In the genomic region with DNA sequence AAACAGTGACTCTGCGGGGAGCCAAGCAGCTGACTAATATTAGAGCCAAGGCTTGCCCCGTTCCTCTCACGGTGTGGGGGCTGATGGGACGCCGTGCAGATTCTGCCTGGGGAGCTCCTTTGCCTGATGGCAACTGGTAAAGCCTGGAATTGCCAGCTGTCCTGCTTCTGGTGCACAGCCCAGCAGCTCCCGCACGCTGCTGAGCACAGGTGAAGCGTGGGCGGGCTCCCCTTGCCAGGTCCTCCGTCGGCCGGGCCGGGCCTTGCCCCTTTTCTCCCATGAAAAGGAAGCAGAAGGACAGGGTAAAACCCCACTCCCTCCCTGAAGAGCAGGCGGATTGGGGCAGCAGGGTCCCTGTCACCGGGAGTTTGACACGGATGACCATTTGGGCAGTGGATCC, we compare ENCODE assay signal across 14 cellular contexts.
"Had no signal": no experiment of that assay in that cellular context is flagged by ENCODE, and none has a peak within 500 bp of the region (broad histone marks: within the 10 kb centered on the region; RNA-seq: fewer than 3 reads in every experiment).

No MANE protein-coding gene starts in this region.

- H3K9me3 ChIP-seq: ascending aorta, esophagus squamous epithelium, tibial nerve, vagina had no signal

- H3K4me3 ChIP-seq: ascending aorta, coronary artery, esophagus squamous epithelium, tibial nerve, vagina had no signal

- H3K4me3 Mint-ChIP-seq: activated naive CD4-positive, alpha-beta T cell treated with anti-CD3 and anti-CD28 coated beads, Interleukin-2, amount 10 ng/mL, durations not matched to agents 7 days and 5 days; neural crest cell had no signal

- H3K9me3 Mint-ChIP-seq: activated naive CD4-positive, alpha-beta T cell treated with anti-CD3 and anti-CD28 coated beads, Interleukin-2, amount 10 ng/mL, durations not matched to agents 7 days and 5 days; neural crest cell had no signal

- DNase-seq: activated CD4-positive, alpha-beta T cell treated with anti-CD3 and anti-CD28 coated beads, Interleukin-2, amount 50 U/mL, for 48 hours; activated naive CD4-positive, alpha-beta T cell treated with anti-CD3 and anti-CD28 coated beads, Interleukin-2, amount 10 ng/mL, durations not matched to agents 7 days and 5 days; activated T-cell treated with anti-CD3 and anti-CD28 coated beads, Interleukin-2, amount 50 U/mL, for 1 hour; effector CD4-positive, alpha-beta T cell; esophagus squamous epithelium; stimulated activated CD4-positive, alpha-beta T cell treated with anti-CD3 and anti-CD28 coated beads, Interleukin-2, amount 100 ng/mL, for 48 hours; stimulated activated naive CD4-positive, alpha-beta T cell; T1000 had no signal

- H3K27me3 Mint-ChIP-seq: activated naive CD4-positive, alpha-beta T cell treated with anti-CD3 and anti-CD28 coated beads, Interleukin-2, amount 10 ng/mL, durations not matched to agents 7 days and 5 days had no signal

- H3K27ac Mint-ChIP-seq: activated naive CD4-positive, alpha-beta T cell treated with anti-CD3 and anti-CD28 coated beads, Interleukin-2, amount 10 ng/mL, durations not matched to agents 7 days and 5 days had no signal

- H3K27me3 ChIP-seq: ascending aorta, esophagus squamous epithelium, tibial nerve, vagina had no signal

- H3K27ac ChIP-seq: ascending aorta, coronary artery, esophagus squamous epithelium, tibial nerve, vagina, VCaP had no signal
